In the genomic region with DNA sequence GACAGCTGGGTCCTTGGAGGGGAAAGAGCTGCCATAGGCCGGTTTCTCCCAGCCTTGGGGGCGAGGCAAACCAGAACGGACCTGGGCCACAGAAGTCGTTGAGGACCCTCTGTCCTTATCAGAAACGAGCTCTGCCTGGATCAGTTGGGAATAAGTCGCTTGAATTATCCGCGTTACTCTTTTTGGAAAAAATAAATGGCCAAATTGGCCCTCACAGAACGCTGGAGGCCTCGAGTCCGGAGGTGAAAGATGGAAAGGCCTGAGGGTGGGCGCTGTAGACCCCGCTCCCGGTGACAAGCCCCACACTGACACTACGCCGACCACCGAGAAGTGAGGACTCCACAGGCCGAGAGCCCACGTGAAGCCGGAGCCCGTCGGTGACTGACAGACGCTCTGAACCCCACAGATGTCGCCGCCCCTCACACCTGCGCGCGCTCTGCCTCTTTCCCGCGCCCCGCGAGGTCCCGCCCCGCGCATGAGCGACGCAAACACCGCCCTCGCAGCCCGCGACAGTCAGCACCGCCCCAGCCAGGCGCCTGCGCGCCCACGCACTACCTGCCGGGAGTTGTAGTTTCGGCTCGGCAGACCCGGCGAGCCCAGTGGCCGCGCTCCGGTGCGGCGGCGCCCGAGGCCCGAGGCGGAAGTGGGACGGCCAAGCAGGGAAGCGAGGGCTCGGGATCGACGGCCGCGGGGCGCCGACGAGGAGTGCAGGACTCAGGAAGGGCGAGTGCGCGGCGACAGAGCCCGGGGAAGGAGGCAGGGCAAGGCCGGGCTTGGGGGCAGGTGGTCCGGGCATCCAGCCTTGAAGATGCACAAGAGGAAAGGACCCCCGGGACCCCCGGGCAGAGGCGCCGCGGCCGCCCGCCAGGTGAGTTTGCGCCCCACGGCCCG, we compare ENCODE assay signal across 8 cellular contexts. TPM values are rescaled to one million over a fixed set of nuclear protein-coding genes. Genes with fewer than 3 reads are reported as not detected.
A peak's percentile ranks its signal among the peaks of the same experiment; 100 is the strongest.
DNase-seq lines count a peak whose midpoint lies in the region; ATAC-seq and TF ChIP-seq lines count a peak whose summit lies in the region.

A gene (minus strand): TSS at position 484 of the 891 bp plus-strand sequence. CDS start 1,225 bp downstream, outside the sequence.
A gene (plus strand): TSS at position 568 of the 891 bp plus-strand sequence. CDS start 241 bp downstream, at position 809.

- H3K27ac Mint-ChIP-seq in activated T-helper 2 cell treated with anti-CD3 and anti-CD28 coated beads, Interferon-gamma antibody, Interleukin-2, Interleukin-4, amounts not matched to agents 10 μg/mL and 5 μg/mL and 100 μg/mL, durations not matched to agents 14 hours and 24 hours and 36 hours: peak within 1 kb of the TSS; percentile 86
- H3K27ac Mint-ChIP-seq in nephron: peak within 1 kb of the TSS in 1 of 3 experiments; percentile 85

- H3K36me3 Mint-ChIP-seq in activated T-helper 2 cell treated with anti-CD3 and anti-CD28 coated beads, Interferon-gamma antibody, Interleukin-2, Interleukin-4, amounts not matched to agents 10 μg/mL and 5 μg/mL and 100 μg/mL, durations not matched to agents 14 hours and 24 hours and 36 hours (ENCODE audit: low read depth): peaks cover 13% of the 10 kb centered on the region
- peaks cover 10% of the 10 kb centered on the region for H3K36me3 Mint-ChIP-seq in nephron (ENCODE audit: low read depth)

- ATAC-seq in GM21723 (IDR thresholded peaks at IDR 0.05; ENCODE audit: unreplicated experiment): peak; percentile 87
- ATAC-seq in stimulated activated naive CD8-positive, alpha-beta T cell treated with anti-CD3 and anti-CD28 coated beads, Interleukin-15, Interleukin-2, amounts not matched to agents 100 U/mL and 50 U/mL, for 24 hours: peak; percentile 99

- DNase-seq in DMS53 treated with DMSO at 0.1 percent for 48 hours (lab: John Stamatoyannopoulos, UW; ENCODE audit: unreplicated experiment) (peak; percentile 71), Kasumi-1 (lab: John Stamatoyannopoulos, UW) (peak; percentile 84), RPMI7951 (ENCODE audit: low read depth) (peak; percentile 84), fibroblast of pulmonary artery (ENCODE audit: low read depth) (peak; percentile 82)
- peak; percentile 93 for DNase-seq in activated T-helper 2 cell treated with anti-CD3 and anti-CD28 coated beads, Interferon-gamma antibody, Interleukin-2, Interleukin-4, amounts not matched to agents 10 μg/mL and 5 μg/mL and 100 μg/mL, durations not matched to agents 14 hours and 24 hours and 36 hours (ENCODE audit: low spot score)
- DNase-seq in stimulated activated naive CD8-positive, alpha-beta T cell treated with anti-CD3 and anti-CD28 coated beads, Interleukin-15, Interleukin-2, amounts not matched to agents 100 U/mL and 50 U/mL, for 24 hours: peak; percentile 98

- no peaks in the 10 kb centered on the region for H3K27me3 Mint-ChIP-seq in activated T-helper 2 cell treated with anti-CD3 and anti-CD28 coated beads, Interferon-gamma antibody, Interleukin-2, Interleukin-4, amounts not matched to agents 10 μg/mL and 5 μg/mL and 100 μg/mL, durations not matched to agents 14 hours and 24 hours and 36 hours (ENCODE audit: low read depth)
- H3K27me3 Mint-ChIP-seq in nephron (ENCODE audit: low read depth): no peaks in the 10 kb centered on the region

- intact Hi-C loops in activated T-helper 2 cell treated with anti-CD3 and anti-CD28 coated beads, Interferon-gamma antibody, Interleukin-2, Interleukin-4, amounts not matched to agents 10 μg/mL and 5 μg/mL and 100 μg/mL, durations not matched to agents 14 hours and 24 hours and 36 hours (cut with micrococcal nuclease): no loop called here

- no peaks in the 10 kb centered on the region for H3K9me3 Mint-ChIP-seq in activated T-helper 2 cell treated with anti-CD3 and anti-CD28 coated beads, Interferon-gamma antibody, Interleukin-2, Interleukin-4, amounts not matched to agents 10 μg/mL and 5 μg/mL and 100 μg/mL, durations not matched to agents 14 hours and 24 hours and 36 hours
- H3K9me3 Mint-ChIP-seq in nephron: no peaks in the 10 kb centered on the region

- TF ChIP-seq CTCF in fibroblast of pulmonary artery (IDR thresholded peaks at IDR 0.05; ENCODE audit: low read length, missing control alignments) (no peak), nephron (IDR thresholded peaks at IDR 0.05; ENCODE audit: unreplicated experiment in 3 of 3) (no peak)

- peak within 1 kb of the TSS; percentile 82 for H3K4me3 Mint-ChIP-seq in activated T-helper 2 cell treated with anti-CD3 and anti-CD28 coated beads, Interferon-gamma antibody, Interleukin-2, Interleukin-4, amounts not matched to agents 10 μg/mL and 5 μg/mL and 100 μg/mL, durations not matched to agents 14 hours and 24 hours and 36 hours (ENCODE audit: low read depth)
- H3K4me3 Mint-ChIP-seq in nephron: peak within 1 kb of the TSS; percentile 81 to 88 (median 85)

- H3K4me3 ChIP-seq in fibroblast of pulmonary artery (replicated peaks; ENCODE audit: low read depth, low read length): peak within 1 kb of the TSS; percentile 79

- peaks cover 16% of the 10 kb centered on the region for H3K4me1 Mint-ChIP-seq in activated T-helper 2 cell treated with anti-CD3 and anti-CD28 coated beads, Interferon-gamma antibody, Interleukin-2, Interleukin-4, amounts not matched to agents 10 μg/mL and 5 μg/mL and 100 μg/mL, durations not matched to agents 14 hours and 24 hours and 36 hours (ENCODE audit: low read depth)
- peaks cover 8% of the 10 kb centered on the region for H3K4me1 Mint-ChIP-seq in nephron

RNA-seq across cellular contexts. Expression of the first gene that starts in this region (rescaled TPM):
- 1.6 and 2.1 TPM in 2 replicates for total RNA-seq in RPMI7951 (2014; rRNA removed; shearing (Covaris generic))
- total RNA-seq in activated T-helper 2 cell treated with anti-CD3 and anti-CD28 coated beads, Interferon-gamma antibody, Interleukin-2, Interleukin-4, amounts not matched to agents 10 μg/mL and 5 μg/mL and 100 μg/mL, durations not matched to agents 14 hours and 24 hours and 36 hours: 14.9 and 15.3 TPM in 2 replicates

RNA-seq across cellular contexts. Expression of the second gene that starts in this region (rescaled TPM):
- total RNA-seq in RPMI7951 (2014; rRNA removed; shearing (Covaris generic)): 14.7 and 15.7 TPM in 2 replicates
- total RNA-seq in activated T-helper 2 cell treated with anti-CD3 and anti-CD28 coated beads, Interferon-gamma antibody, Interleukin-2, Interleukin-4, amounts not matched to agents 10 μg/mL and 5 μg/mL and 100 μg/mL, durations not matched to agents 14 hours and 24 hours and 36 hours: 36.9 and 41.5 TPM in 2 replicates

Comparison
In these comparisons a context has a peak if more than half of its experiments do, and no peak if none do; other contexts are left out.
1. Peak in every context shown above with its lines: DNase-seq, ATAC-seq and H3K4me3 ChIP-seq.